2 cellular contexts compared by ENCODE assay signal in genomic region chr5:35061216-35061615, GRCh38.
TF ChIP-seq lines count a peak whose summit lies in the region.

No MANE protein-coding gene starts in this region.

TF ChIP-seq in liver, 16 proteins besides CTCF, POLR2A, EP300 and RAD21:
- TF ChIP-seq FOXA2 (IDR thresholded peaks at IDR 0.05) (no peak), HNF4G (IDR thresholded peaks at IDR 0.05) (no peak), REST (IDR thresholded peaks at IDR 0.05) (no peak), ZBTB33 (IDR thresholded peaks at IDR 0.05) (no peak), RXRA (IDR thresholded peaks at IDR 0.05) (peak in 1 of 2 donors; percentile 41), HNF4A (conservative IDR thresholded peaks at IDR 0.05) (peak; percentile 24 to 25), ATF3 (IDR thresholded peaks at IDR 0.05) (no peak)
TF ChIP-seq in liver: peak in this region for 2.

TF ChIP-seq in HepG2, 621 proteins besides CTCF, POLR2A, EP300 and RAD21:
- TF ChIP-seq ZNF251 (CRISPR knock-in tag; IDR thresholded peaks at IDR 0.05), result no peak
- no peak for TF ChIP-seq MYC (CRISPR knock-in tag; IDR thresholded peaks at IDR 0.05; ENCODE audit: borderline replicate concordance)
- no peak for TF ChIP-seq RXRB (CRISPR knock-in tag; IDR thresholded peaks at IDR 0.05; ENCODE audit: borderline replicate concordance)
- no peak for TF ChIP-seq TBX3 (IDR thresholded peaks at IDR 0.05; ENCODE audit: borderline replicate concordance)
- TF ChIP-seq FIP1L1 (IDR thresholded peaks at IDR 0.05; ENCODE audit: borderline replicate concordance, insufficient read depth, low read depth, low read length), result no peak
- no peak for TF ChIP-seq ZBTB37 (CRISPR knock-in tag; IDR thresholded peaks at IDR 0.05)
- TF ChIP-seq ZNF589 (CRISPR knock-in tag; conservative IDR thresholded peaks at IDR 0.05), result no peak
- no peak for TF ChIP-seq ARNT2 (CRISPR knock-in tag; IDR thresholded peaks at IDR 0.05; ENCODE audit: low read depth)
- TF ChIP-seq BRD4 (CRISPR knock-in tag; IDR thresholded peaks at IDR 0.05), result no peak
- TF ChIP-seq ATF6 (CRISPR knock-in tag; conservative IDR thresholded peaks at IDR 0.05), result no peak
- TF ChIP-seq NR3C1 (CRISPR knock-in tag; IDR thresholded peaks at IDR 0.05), result no peak
- TF ChIP-seq ZNF256 (CRISPR knock-in tag; conservative IDR thresholded peaks at IDR 0.05), result no peak
- TF ChIP-seq BORCS8-MEF2B (CRISPR knock-in tag; IDR thresholded peaks at IDR 0.05), result no peak
- no peak for TF ChIP-seq LBX2 (CRISPR knock-in tag; IDR thresholded peaks at IDR 0.05; ENCODE audit: borderline replicate concordance)
